Comparison of ENCODE assay signal across 8 cellular contexts in the genomic region with DNA sequence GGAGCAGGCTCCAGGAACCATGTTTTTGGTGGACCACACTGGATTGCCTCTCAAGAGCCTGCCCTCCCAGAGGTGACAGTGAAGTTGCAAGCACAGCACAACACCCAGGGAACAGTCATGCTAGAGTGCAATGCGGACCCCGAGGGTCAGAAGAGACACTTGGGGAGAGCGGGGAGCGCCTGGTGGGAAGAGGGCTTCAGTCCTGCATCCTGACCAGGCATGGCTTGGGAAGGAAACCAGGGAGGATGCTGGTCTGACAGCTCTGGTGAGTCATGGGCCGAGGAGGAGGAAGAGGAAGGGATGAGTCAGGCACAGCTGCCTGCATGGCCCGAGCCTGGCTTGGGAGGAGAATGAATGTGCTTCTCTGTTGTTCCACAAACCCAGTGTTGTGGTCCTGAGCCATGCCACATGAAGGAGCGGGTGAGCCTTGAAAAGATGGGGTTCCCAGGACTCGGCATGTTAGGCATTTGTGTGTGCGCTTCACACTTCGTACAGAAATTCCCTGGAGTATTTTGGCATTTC. TPM values are rescaled to one million over a fixed set of nuclear protein-coding genes. Genes with fewer than 3 reads are reported as not detected.
DNase-seq lines count a peak whose midpoint lies in the region; ATAC-seq lines count a peak whose summit lies in the region.

No MANE protein-coding gene starts in this region.

- H3K9ac ChIP-seq in GM23248 = peak overlapping the region; percentile 77

- H3K4me2 ChIP-seq in GM23248 (ENCODE audit: unreplicated experiment) = peak overlapping the region; percentile 82

- ATAC-seq in HG03135 (IDR thresholded peaks at IDR 0.05; ENCODE audit: unreplicated experiment) = no peak

- in situ Hi-C loops in GM23248 (cut with MboI) = no loop called here

- H3K27ac ChIP-seq in GM23248 = peak overlapping the region; percentile 98
- H3K27ac ChIP-seq in SJCRH30 = peak overlapping the region; percentile 93
- peak overlapping the region; percentile 99 for H3K27ac ChIP-seq in angular gyrus (ENCODE audit: low read depth, low read length)

- H3K9me3 ChIP-seq in GM23248 (ENCODE audit: low read depth) = no peaks in the 10 kb centered on the region
- H3K9me3 ChIP-seq in SJCRH30 (replicated peaks) = no peaks in the 10 kb centered on the region

- no peaks in the 10 kb centered on the region for H3K9me2 ChIP-seq in GM23248 (ENCODE audit: insufficient read depth)

- H3F3A ChIP-seq in GM23248 (ENCODE audit: insufficient read depth) = peaks cover 59% of the 10 kb centered on the region

- peak overlapping the region; percentile 62 for H3K4me3 ChIP-seq in GM23248
- H3K4me3 ChIP-seq in SJCRH30 = no peak overlapping the region
- no peak overlapping the region for H3K4me3 ChIP-seq in skeletal muscle cell (ENCODE audit: low read depth, low read length)

- H3K36me3 ChIP-seq in GM23248 (ENCODE audit: low read depth) = no peaks in the 10 kb centered on the region
- H3K36me3 ChIP-seq in SJCRH30 = no peaks in the 10 kb centered on the region

- 1% methylated on average over 9 to 10 of the region's 10 CpGs for WGBS in GM23248 (ENCODE audit: low coverage in 1 of 2, low lambda C conversion rate in 2 of 2, missing lambda C conversion rate in 2 of 2), 2 experiments

- DNase-seq in GM23248 (peak; percentile 100), SJCRH30 (peak; percentile 91 to 92), hippocampal formation (lab: John Stamatoyannopoulos, UW) (peak; percentile 78 to 90), skeletal muscle cell (ENCODE audit: low read depth) (peak; percentile 96), NCI-H524 treated with DMSO at 0.1 percent for 48 hours (lab: John Stamatoyannopoulos, UW) (no peak), T-helper 9 cell (no peak)

- H2AFZ ChIP-seq in GM23248 = no peak overlapping the region

- H3K4me1 ChIP-seq in GM23248 (ENCODE audit: insufficient read depth) (peaks cover 62% of the 10 kb centered on the region), SJCRH30 (peaks cover 47% of the 10 kb centered on the region)

- H3K79me2 ChIP-seq in GM23248 (ENCODE audit: insufficient read depth) = peaks cover 60% of the 10 kb centered on the region

- no peaks in the 10 kb centered on the region for H4K20me1 ChIP-seq in GM23248 (ENCODE audit: insufficient read depth)

- H3K27me3 ChIP-seq in GM23248 (replicated peaks; ENCODE audit: insufficient read depth) = no peaks in the 10 kb centered on the region
- no peaks in the 10 kb centered on the region for H3K27me3 ChIP-seq in SJCRH30

RNA-seq across cellular contexts. Expression of a gene that starts 29.5 kb away (rescaled TPM):
- not detected in 2 replicates for total RNA-seq in GM23248 (2014; rRNA removed; shearing (Covaris generic))
- polyA plus RNA-seq in GM23248 (2016; fragmentation: Nextera tagmentation; extraction: Ambion mirVana) = not detected in 2 replicates
- 0.26 and 0.51 TPM in 2 replicates for total RNA-seq in SJCRH30 (2014; rRNA removed; shearing (Covaris generic))

RNA-seq across cellular contexts. Expression of a gene that starts 41.1 kb away (rescaled TPM):
- 0.22 TPM in 1 of 2 replicates, not detected in the other for total RNA-seq in GM23248 (2014; rRNA removed; shearing (Covaris generic))
- 0.13 and 0.28 TPM in 2 replicates for polyA plus RNA-seq in GM23248 (2016; fragmentation: Nextera tagmentation; extraction: Ambion mirVana)
- total RNA-seq in SJCRH30 (2014; rRNA removed; shearing (Covaris generic)) = 1.7 and 3.5 TPM in 2 replicates

RNA-seq across cellular contexts. Expression of a gene that starts 44.4 kb away (rescaled TPM):
- total RNA-seq in GM23248 (2014; rRNA removed; shearing (Covaris generic)) = 16.2 and 20.8 TPM in 2 replicates
- polyA plus RNA-seq in GM23248 (2016; fragmentation: Nextera tagmentation; extraction: Ambion mirVana) = 27.2 and 29.8 TPM in 2 replicates
- 13.9 and 14.3 TPM in 2 replicates for total RNA-seq in SJCRH30 (2014; rRNA removed; shearing (Covaris generic))

RNA-seq across cellular contexts. Expression of a gene that starts 44.9 kb away (rescaled TPM):
- 89.7 and 116 TPM in 2 replicates for total RNA-seq in GM23248 (2014; rRNA removed; shearing (Covaris generic))
- polyA plus RNA-seq in GM23248 (2016; fragmentation: Nextera tagmentation; extraction: Ambion mirVana) = 40.0 and 40.6 TPM in 2 replicates
- total RNA-seq in SJCRH30 (2014; rRNA removed; shearing (Covaris generic)) = 77.3 and 83.7 TPM in 2 replicates

RNA-seq across cellular contexts. Expression of a gene that starts 46.4 kb away (rescaled TPM):
- total RNA-seq in GM23248 (2014; rRNA removed; shearing (Covaris generic)) = not detected in 2 replicates
- not detected in 2 replicates for polyA plus RNA-seq in GM23248 (2016; fragmentation: Nextera tagmentation; extraction: Ambion mirVana)
- 0.75 and 0.84 TPM in 2 replicates for total RNA-seq in SJCRH30 (2014; rRNA removed; shearing (Covaris generic))

Comparison
In these comparisons a context has a peak if more than half of its experiments do, and no peak if none do; other contexts are left out.
1. DNase-seq: peak in GM23248 (single experiment), SJCRH30 (2 of 2), hippocampal formation (2 of 2) and skeletal muscle cell (single experiment); none in NCI-H524 treated with DMSO at 0.1 percent for 48 hours (single experiment) and T-helper 9 cell (single experiment).
2. Peak in every context shown above with its lines, with median percentiles within 50 percentile points of each other: H3K27ac ChIP-seq.